8 cellular contexts compared by ENCODE assay signal in genomic region chr4:13483142-13484044, GRCh38. TPM values are rescaled to one million over a fixed set of nuclear protein-coding genes. Genes with fewer than 3 reads are reported as not detected.
A peak's percentile ranks its signal among the peaks of the same experiment; 100 is the strongest.
DNase-seq lines count a peak whose midpoint lies in the region; ATAC-seq and TF ChIP-seq lines count a peak whose summit lies in the region.

No MANE protein-coding gene starts in this region.

- H3K9me3 Mint-ChIP-seq in activated CD4-positive, alpha-beta T cell treated with anti-CD3 and anti-CD28 coated beads for 36 hours (ENCODE audit: low read depth), result no peaks in the 10 kb centered on the region
- peaks cover 8% of the 10 kb centered on the region for H3K9me3 Mint-ChIP-seq in endodermal cell

- 2 to 3% methylated on average over 18 to 38 of the region's 38 CpGs for WGBS in endodermal cell (ENCODE audit: insufficient coverage in 1 of 2, insufficient read length in 1 of 2), 2 experiments
- WGBS in mesendoderm (ENCODE audit: extremely low coverage, insufficient coverage, low lambda C conversion rate), result no CpG with 5 or more reads among the region's 38 CpGs

- peaks cover 7% of the 10 kb centered on the region for H3K9me3 ChIP-seq in endodermal cell (ENCODE audit: control insufficient read depth, low read length)

- H3K27me3 Mint-ChIP-seq in activated CD4-positive, alpha-beta T cell treated with anti-CD3 and anti-CD28 coated beads for 36 hours, result no peaks in the 10 kb centered on the region
- H3K27me3 Mint-ChIP-seq in endodermal cell (ENCODE audit: insufficient read depth), result peaks cover 3% of the 10 kb centered on the region

- peak overlapping the region; percentile 82 for H3K56ac ChIP-seq in mesendoderm (ENCODE audit: low read length)

- no peak overlapping the region for H3K23ac ChIP-seq in mesendoderm (ENCODE audit: low read length)

- H3K9ac ChIP-seq in endodermal cell (ENCODE audit: extremely low read depth, low read length, poor library complexity, severe bottlenecking), result peak overlapping the region; percentile 69
- H3K9ac ChIP-seq in mesendoderm (ENCODE audit: low read length), result peak overlapping the region; percentile 54

- H3K36me3 ChIP-seq in endodermal cell (ENCODE audit: control insufficient read depth, insufficient read depth, low read length) (peaks cover 4% of the 10 kb centered on the region), mesendoderm (ENCODE audit: control insufficient read depth, insufficient read depth, low read length) (no peaks in the 10 kb centered on the region)

- peaks cover 2% of the 10 kb centered on the region for H3K36me3 Mint-ChIP-seq in activated CD4-positive, alpha-beta T cell treated with anti-CD3 and anti-CD28 coated beads for 36 hours (ENCODE audit: low read depth)
- H3K36me3 Mint-ChIP-seq in endodermal cell (ENCODE audit: low read depth), result no peaks in the 10 kb centered on the region

- no peak overlapping the region for H2AK5ac ChIP-seq in mesendoderm (ENCODE audit: low read length)

- H2BK5ac ChIP-seq in mesendoderm (ENCODE audit: low read length), result no peak overlapping the region

- peak overlapping the region; percentile 46 for H3K4ac ChIP-seq in mesendoderm (ENCODE audit: low read depth, low read length)

- peak overlapping the region; percentile 99 for H3K27ac ChIP-seq in endodermal cell (ENCODE audit: low read depth, low read length)
- H3K27ac ChIP-seq in mesendoderm (ENCODE audit: low read depth, low read length), result peak overlapping the region; percentile 40

- H3K4me2 ChIP-seq in mesendoderm (ENCODE audit: low read length), result peak overlapping the region; percentile 90

- no peaks in the 10 kb centered on the region for H3K4me1 ChIP-seq in endodermal cell (ENCODE audit: control insufficient read depth, insufficient read depth, low read length)
- no peaks in the 10 kb centered on the region for H3K4me1 ChIP-seq in mesendoderm (ENCODE audit: control insufficient read depth, low read depth, low read length)

- H3K18ac ChIP-seq in mesendoderm (ENCODE audit: low read length), result peak overlapping the region; percentile 80

- no peak overlapping the region for H4K8ac ChIP-seq in mesendoderm (ENCODE audit: low read depth, low read length)

- peaks cover 5% of the 10 kb centered on the region for H3K79me2 ChIP-seq in mesendoderm (ENCODE audit: control insufficient read depth, insufficient read depth, low read length)

- H2BK15ac ChIP-seq in mesendoderm (replicated peaks; ENCODE audit: low read depth), result no peak overlapping the region

- intact Hi-C loops in activated CD4-positive, alpha-beta T cell treated with anti-CD3 and anti-CD28 coated beads for 36 hours (cut with DNase I, micrococcal nuclease), result loop anchor here (1.0 to 5.0 kb wide), 5 partner anchors 62 to 1519 kb away; partner anchors contain the start of genes BOD1L1 (in 2 of the 2) and CPEB2 (in 1 of the 2)

- H3K79me1 ChIP-seq in mesendoderm (ENCODE audit: low read length), result peaks cover 2% of the 10 kb centered on the region

- no peak for TF ChIP-seq CTCF in endodermal cell (conservative IDR thresholded peaks at IDR 0.05)

- CTCF ChIA-PET in activated CD4-positive, alpha-beta T cell treated with anti-CD3 and anti-CD28 coated beads for 36 hours (lab: Charles Lee), result interaction anchor here (1.4 kb wide), 1 partner anchor 10 kb away, joined by 5 read pairs; no protein-coding TSS in a partner anchor

- peak overlapping the region; percentile 93 for H3K4me3 ChIP-seq in endodermal cell (ENCODE audit: low read length)
- H3K4me3 ChIP-seq in mesendoderm (ENCODE audit: low read length), result peak overlapping the region; percentile 23

- H3K4me1 Mint-ChIP-seq in activated CD4-positive, alpha-beta T cell treated with anti-CD3 and anti-CD28 coated beads for 36 hours, result peaks cover 22% of the 10 kb centered on the region
- peaks cover 14% of the 10 kb centered on the region for H3K4me1 Mint-ChIP-seq in endodermal cell

- peak; percentile 4 for ATAC-seq in HG02610 (IDR thresholded peaks at IDR 0.05; ENCODE audit: unreplicated experiment)
- no peak for ATAC-seq in activated CD4-positive, alpha-beta T cell treated with anti-CD3 and anti-CD28 coated beads for 36 hours

- no peak overlapping the region for H4K5ac ChIP-seq in mesendoderm (ENCODE audit: low read length)

- peak overlapping the region; percentile 93 for H3K4me3 Mint-ChIP-seq in activated CD4-positive, alpha-beta T cell treated with anti-CD3 and anti-CD28 coated beads for 36 hours
- H3K4me3 Mint-ChIP-seq in endodermal cell, result peak overlapping the region; percentile 87

- H3K27ac Mint-ChIP-seq in activated CD4-positive, alpha-beta T cell treated with anti-CD3 and anti-CD28 coated beads for 36 hours, result peak overlapping the region; percentile 77
- peak overlapping the region; percentile 94 for H3K27ac Mint-ChIP-seq in endodermal cell

- POLR2A ChIA-PET in activated CD4-positive, alpha-beta T cell treated with anti-CD3 and anti-CD28 coated beads for 36 hours (lab: Charles Lee), result interaction anchor here (0.6 kb wide), 1 partner anchor 14 kb away, joined by 3 read pairs; no protein-coding TSS in a partner anchor

- DNase-seq in activated effector memory CD4-positive, alpha-beta T cell treated with Interleukin-2 at 50 U/mL for 16 hours, result peak; percentile 4
- no peak for DNase-seq in activated effector memory CD4-positive, alpha-beta T cell treated with anti-CD3 and anti-CD28 coated beads, Interleukin-2, amount 50 U/mL, for 16 hours
- DNase-seq in NCI-H1092 (lab: John Stamatoyannopoulos, UW), result peak; percentile 15
- DNase-seq in activated CD4-positive, alpha-beta T cell treated with anti-CD3 and anti-CD28 coated beads for 36 hours, result peak; percentile 40
- DNase-seq in endodermal cell, result peak; percentile 87
- DNase-seq in mesendoderm, result peak; percentile 86
- peak; percentile 49 for DNase-seq in stromal cell of bone marrow (ENCODE audit: low read depth)

- H2BK120ac ChIP-seq in mesendoderm (ENCODE audit: low read depth, low read length), result no peak overlapping the region

- H3K27me3 ChIP-seq in endodermal cell (ENCODE audit: control insufficient read depth, insufficient read depth, low read length, poor library complexity, severe bottlenecking) (no peaks in the 10 kb centered on the region), mesendoderm (ENCODE audit: insufficient read depth, low read length, poor library complexity) (no peaks in the 10 kb centered on the region)

RNA-seq across cellular contexts. Expression of gene RAB28, which starts 0.7 kb away (rescaled TPM):
- 10 to 100 TPM; 12.7 to 17.5 TPM for total RNA-seq in activated CD4-positive, alpha-beta T cell treated with anti-CD3 and anti-CD28 coated beads for 36 hours
- 10 to 100 TPM; 24.6 to 25.7 TPM for total RNA-seq in endodermal cell
- polyA plus RNA-seq in endodermal cell (2013, experiment 1 of 2), result 33.4 TPM
- 33.6 TPM for polyA plus RNA-seq in endodermal cell (2013, experiment 2 of 2)
- 14.3 TPM for polyA plus RNA-seq in mesendoderm (2013, experiment 1 of 2)
- polyA plus RNA-seq in mesendoderm (2013, experiment 2 of 2), result 13.7 TPM
